ENCODE assay signal across 8 cellular contexts in genomic region chr21:15063081-15063820, GRCh38. TPM values are rescaled to one million over a fixed set of nuclear protein-coding genes. Genes with fewer than 3 reads are reported as not detected.
DNase-seq lines count a peak whose midpoint lies in the region; FAIRE-seq and TF ChIP-seq lines count a peak whose summit lies in the region.

No MANE protein-coding gene starts in this region.

- no peak for FAIRE-seq in D721Med (lab: Jason Lieb, UNC)

- H3K27me3 Mint-ChIP-seq in activated naive CD4-positive, alpha-beta T cell treated with anti-CD3 and anti-CD28 coated beads for 36 hours (ENCODE audit: low read depth): no peaks in the 10 kb centered on the region

- H3K4me1 Mint-ChIP-seq in activated naive CD4-positive, alpha-beta T cell treated with anti-CD3 and anti-CD28 coated beads for 36 hours (ENCODE audit: low read depth): peaks cover 45% of the 10 kb centered on the region

- no peaks in the 10 kb centered on the region for H3K9me3 ChIP-seq in iPS-18a (ENCODE audit: control insufficient read depth, low read depth, low read length)

- peaks cover 47% of the 10 kb centered on the region for H3K4me1 ChIP-seq in iPS-18a (ENCODE audit: control insufficient read depth, low read depth, low read length)

- DNase-seq in COLO668 (lab: John Stamatoyannopoulos, UW; ENCODE audit: unreplicated experiment): peak; percentile 31
- peak; percentile 9 for DNase-seq in MV-4-11 (lab: John Stamatoyannopoulos, UW)
- peak; percentile 53 for DNase-seq in activated naive CD4-positive, alpha-beta T cell treated with anti-CD3 and anti-CD28 coated beads for 36 hours
- DNase-seq in stimulated activated CD4-positive, alpha-beta T cell treated with anti-CD3 and anti-CD28 coated beads, Interleukin-15, amount 100 ng/mL, for 24 hours: peak; percentile 44
- DNase-seq in NCI-H146 treated with DMSO at 0.1 percent for 48 hours (lab: John Stamatoyannopoulos, UW; ENCODE audit: unreplicated experiment): no peak
- no peak for DNase-seq in D721Med (ENCODE audit: insufficient read length, low spot score)
- DNase-seq in effector CD4-positive, alpha-beta T cell: no peak

- H3K4me3 ChIP-seq in iPS-18a (ENCODE audit: low read length): peak overlapping the region; percentile 89

- peaks cover 35% of the 10 kb centered on the region for H3K27me3 ChIP-seq in iPS-18a (ENCODE audit: control insufficient read depth, insufficient read depth, low read length)

- H3K27ac ChIP-seq in iPS-18a (ENCODE audit: low read length): no peak overlapping the region

- CTCF ChIA-PET in activated naive CD4-positive, alpha-beta T cell treated with anti-CD3 and anti-CD28 coated beads for 36 hours (lab: Charles Lee): interaction anchor here (0.6 to 1.0 kb wide), 3 partner anchors 24 to 425 kb away, joined by 3 to 4 read pairs (median 3); no protein-coding TSS in a partner anchor

- peak overlapping the region; percentile 78 for H3K9ac ChIP-seq in iPS-18a (ENCODE audit: low read length)

- no peaks in the 10 kb centered on the region for H3K36me3 Mint-ChIP-seq in activated naive CD4-positive, alpha-beta T cell treated with anti-CD3 and anti-CD28 coated beads for 36 hours (ENCODE audit: low read depth)

- peak overlapping the region; percentile 83 for H3K4me3 Mint-ChIP-seq in activated naive CD4-positive, alpha-beta T cell treated with anti-CD3 and anti-CD28 coated beads for 36 hours

- no peaks in the 10 kb centered on the region for H3K9me3 Mint-ChIP-seq in activated naive CD4-positive, alpha-beta T cell treated with anti-CD3 and anti-CD28 coated beads for 36 hours

- H3K27ac Mint-ChIP-seq in activated naive CD4-positive, alpha-beta T cell treated with anti-CD3 and anti-CD28 coated beads for 36 hours: peak overlapping the region; percentile 93

- H3K36me3 ChIP-seq in iPS-18a (ENCODE audit: control insufficient read depth, low read depth, low read length): no peaks in the 10 kb centered on the region

- intact Hi-C loops in activated naive CD4-positive, alpha-beta T cell treated with anti-CD3 and anti-CD28 coated beads for 36 hours (cut with micrococcal nuclease): loop anchor here (1.0 to 5.0 kb wide), 7 partner anchors 11 to 764 kb away; partner anchors contain the start of gene SAMSN1

- no peak for TF ChIP-seq CTCF in D721Med (IDR thresholded peaks at IDR 0.05; ENCODE audit: insufficient read depth, missing control alignments)

RNA-seq across cellular contexts. Expression of gene NRIP1, which starts 1.5 kb away (rescaled TPM):
- 1 to 10 TPM; 6.1 to 6.5 TPM for total RNA-seq in activated naive CD4-positive, alpha-beta T cell treated with anti-CD3 and anti-CD28 coated beads for 36 hours

Comparison
In these comparisons a context has a peak if more than half of its experiments do, and no peak if none do; other contexts are left out.
1. DNase-seq: peak in COLO668 (single experiment), MV-4-11 (single experiment), activated naive CD4-positive, alpha-beta T cell treated with anti-CD3 and anti-CD28 coated beads for 36 hours (single experiment) and stimulated activated CD4-positive, alpha-beta T cell treated with anti-CD3 and anti-CD28 coated beads, Interleukin-15, amount 100 ng/mL, for 24 hours (single experiment); none in NCI-H146 treated with DMSO at 0.1 percent for 48 hours (single experiment), D721Med (single experiment) and effector CD4-positive, alpha-beta T cell (single experiment).